ENCODE assay signal across 20 cellular contexts in genomic region chr2:161722547-161723503, GRCh38.
DNase-seq lines count a peak whose midpoint lies in the region; ATAC-seq and TF ChIP-seq lines count a peak whose summit lies in the region.
"Had no signal": no experiment of that assay in that cellular context is flagged by ENCODE, and none has a peak within 500 bp of the region (broad histone marks: within the 10 kb centered on the region; RNA-seq: fewer than 3 reads in every experiment).

No MANE protein-coding gene starts in this region.

- no peak overlapping the region for H2BK12ac ChIP-seq in neuronal stem cell (ENCODE audit: low read length)

- 89 to 91% methylated on average over 6 to 13 of the region's 13 CpGs for WGBS in endodermal cell (ENCODE audit: insufficient coverage in 1 of 2, insufficient read length in 1 of 2), 2 experiments
- no CpG with 5 or more reads among the region's 13 CpGs for WGBS in neuronal stem cell (ENCODE audit: extremely low coverage in 2 of 2, insufficient read length in 2 of 2, insufficient replicate concordance in 1 of 2), 2 donors

- no peak overlapping the region for H2BK120ac ChIP-seq in neuronal stem cell (ENCODE audit: low read depth, low read length)

- H3K9me3 Mint-ChIP-seq in endodermal cell: no peaks in the 10 kb centered on the region

- no peak overlapping the region for H2BK15ac ChIP-seq in neuronal stem cell (ENCODE audit: low read length)

- no peak overlapping the region for H4K91ac ChIP-seq in neuronal stem cell (ENCODE audit: low read depth, low read length, poor library complexity)

- peak overlapping the region; percentile 47 for H3K14ac ChIP-seq in neuronal stem cell (ENCODE audit: low read length)

- no peak for ATAC-seq in foreskin keratinocyte
- ATAC-seq: GM12878, K562 had no signal

- H2BK5ac ChIP-seq in neuronal stem cell (ENCODE audit: low read length): peak overlapping the region; percentile 66

- H3K36me3 Mint-ChIP-seq in endodermal cell (ENCODE audit: low read depth): no peaks in the 10 kb centered on the region

- H3K4me3 ChIP-seq in endodermal cell (ENCODE audit: low read length): no peak overlapping the region
- no peak overlapping the region for H3K4me3 ChIP-seq in neuronal stem cell (ENCODE audit: low read length in 2 of 2)
- H3K4me3 ChIP-seq: GM12878, K562 had no signal

- peak overlapping the region; percentile 52 for H3K18ac ChIP-seq in neuronal stem cell (ENCODE audit: low read length)

- H3K9me3 ChIP-seq in endodermal cell (ENCODE audit: control insufficient read depth, low read length) (no peaks in the 10 kb centered on the region), neuronal stem cell (replicated peaks in 1 of 2; ENCODE audit: control insufficient read depth in 2 of 2, insufficient read depth in 1 of 2, low read depth in 1 of 2, low read length in 2 of 2) (no peaks in the 10 kb centered on the region)
- H3K9me3 ChIP-seq: BE2C had no signal

- TF ChIP-seq CTCF in endodermal cell (conservative IDR thresholded peaks at IDR 0.05): no peak
- TF ChIP-seq CTCF in foreskin keratinocyte (conservative IDR thresholded peaks at IDR 0.05): no peak

- H3K23ac ChIP-seq in neuronal stem cell (ENCODE audit: low read depth, low read length, poor library complexity): no peak overlapping the region

- H3K36me3 ChIP-seq in endodermal cell (ENCODE audit: control insufficient read depth, insufficient read depth, low read length) (no peaks in the 10 kb centered on the region), neuronal stem cell (replicated peaks in 1 of 2; ENCODE audit: control insufficient read depth in 2 of 2, insufficient read depth in 2 of 2, low read length in 2 of 2) (no peaks in the 10 kb centered on the region)
- H3K36me3 ChIP-seq: BE2C had no signal

- no peak overlapping the region for H3K4me2 ChIP-seq in neuronal stem cell (ENCODE audit: insufficient read depth, low read length, poor library complexity, severe bottlenecking)

- peaks cover 6% of the 10 kb centered on the region for H3K4me1 Mint-ChIP-seq in endodermal cell

- peak overlapping the region; percentile 42 for H3K4ac ChIP-seq in neuronal stem cell (ENCODE audit: low read length)

- no peaks in the 10 kb centered on the region for H3K27me3 Mint-ChIP-seq in endodermal cell (ENCODE audit: insufficient read depth)

- no peak overlapping the region for H3K27ac Mint-ChIP-seq in endodermal cell
- H3K27ac Mint-ChIP-seq: CD4-positive, alpha-beta T cell; HFFc6 had no signal

- no peak overlapping the region for H3K27ac ChIP-seq in endodermal cell (ENCODE audit: low read depth, low read length)
- no peak overlapping the region for H3K27ac ChIP-seq in neuronal stem cell (replicated peaks; ENCODE audit: low read length)
- H3K27ac ChIP-seq in foreskin keratinocyte: no peak overlapping the region
- H3K27ac ChIP-seq: 22Rv1 had no signal

- H2AK5ac ChIP-seq in neuronal stem cell (ENCODE audit: low read depth, low read length): no peak overlapping the region

- no peak overlapping the region for H2AFZ ChIP-seq in neuronal stem cell (ENCODE audit: low read length)

- no peak overlapping the region for H4K8ac ChIP-seq in neuronal stem cell (ENCODE audit: low read depth, low read length)

- H3K9ac ChIP-seq in endodermal cell (ENCODE audit: extremely low read depth, low read length, poor library complexity, severe bottlenecking) (no peak overlapping the region), neuronal stem cell (ENCODE audit: low read depth, low read length, poor library complexity) (no peak overlapping the region)

- H3K4me3 Mint-ChIP-seq in endodermal cell: no peak overlapping the region
- H3K4me3 Mint-ChIP-seq: CD4-positive, alpha-beta T cell; HFFc6 had no signal

- DNase-seq in DMS53 (lab: John Stamatoyannopoulos, UW) (peak; percentile 21), DMS53 treated with DMSO at 0.1 percent for 48 hours (lab: John Stamatoyannopoulos, UW; ENCODE audit: unreplicated experiment) (no peak), LHCN-M2 (ENCODE audit: low read depth) (peak; percentile 26), endodermal cell (peak; percentile 56), neuronal stem cell (ENCODE audit: low spot score) (no peak), SW 1271 (lab: John Stamatoyannopoulos, UW) (no peak), nucleus accumbens (lab: John Stamatoyannopoulos, UW) (no peak), foreskin keratinocyte (no peak)
- DNase-seq: BE2C; CD4-positive, alpha-beta T cell; GDM1; GOT3; HFFc6; NCI-H1417 treated with DMSO at 0.1 percent for 48 hours; NCI-H2029 treated with DMSO at 0.1 percent for 48 hours; NCI-H510A treated with DMSO at 0.1 percent for 48 hours; SHP77 had no signal

- no peaks in the 10 kb centered on the region for H3K79me1 ChIP-seq in neuronal stem cell (ENCODE audit: low read depth, low read length)

- H3K4me1 ChIP-seq in endodermal cell (ENCODE audit: control insufficient read depth, insufficient read depth, low read length) (no peaks in the 10 kb centered on the region), neuronal stem cell (ENCODE audit: control insufficient read depth in 2 of 2, insufficient read depth in 1 of 2, low read depth in 1 of 2, low read length in 2 of 2) (no peaks in the 10 kb centered on the region), foreskin keratinocyte (no peaks in the 10 kb centered on the region)
- H3K4me1 ChIP-seq: BE2C had no signal

- H3K27me3 ChIP-seq in endodermal cell (ENCODE audit: control insufficient read depth, insufficient read depth, low read length, poor library complexity, severe bottlenecking): no peaks in the 10 kb centered on the region
- no peaks in the 10 kb centered on the region for H3K27me3 ChIP-seq in neuronal stem cell (ENCODE audit: control insufficient read depth in 3 of 3, insufficient read depth in 3 of 3, low read depth in 1 of 3, low read length in 3 of 3)
- H3K27me3 ChIP-seq in foreskin keratinocyte: no peaks in the 10 kb centered on the region
- H3K27me3 ChIP-seq: BE2C had no signal

Comparison
In these comparisons a context has a peak if more than half of its experiments do, and no peak if none do; other contexts are left out.
1. DNase-seq: peak in DMS53 (single experiment), LHCN-M2 (single experiment) and endodermal cell (single experiment); none in DMS53 treated with DMSO at 0.1 percent for 48 hours (single experiment), neuronal stem cell (single experiment), SW 1271 (0 of 2), nucleus accumbens (0 of 56) and foreskin keratinocyte (0 of 2).